ENCODE assay signal across 13 cellular contexts in genomic region chr9:130331573-130331972, GRCh38.
A peak's percentile ranks its signal among the peaks of the same experiment; 100 is the strongest.
DNase-seq lines count a peak whose midpoint lies in the region; ATAC-seq and TF ChIP-seq lines count a peak whose summit lies in the region.
"Had no signal": no experiment of that assay in that cellular context is flagged by ENCODE, and none has a peak within 500 bp of the region (broad histone marks: within the 10 kb centered on the region; RNA-seq: fewer than 3 reads in every experiment).

No MANE protein-coding gene starts in this region.

- POLR2A ChIA-PET in naive thymus-derived CD4-positive, alpha-beta T cell (lab: Charles Lee), result no interaction called here

- no peak overlapping the region for H3K27ac Mint-ChIP-seq in activated naive CD8-positive, alpha-beta T cell treated with anti-CD3 and anti-CD28 coated beads for 36 hours
- H3K27ac Mint-ChIP-seq in naive thymus-derived CD4-positive, alpha-beta T cell, result no peak overlapping the region
- H3K27ac Mint-ChIP-seq: natural killer cell treated with Interleukin-12 subunit alpha and Interleukin-12 subunit beta and Interleukin-15 and Interleukin-18, amount 100 ng/mL, for 72 hours; type B pancreatic cell had no signal

- no peak for TF ChIP-seq CTCF in AG09319 (IDR thresholded peaks at IDR 0.05; ENCODE audit: low read depth, low read length)
- no peak for TF ChIP-seq CTCF in prostate gland (IDR thresholded peaks at IDR 0.05)

- 46% methylated on average over 10 of the region's 13 CpGs for WGBS in prostate gland

- no peaks in the 10 kb centered on the region for H3K27me3 ChIP-seq in SJCRH30
- H3K27me3 ChIP-seq in prostate gland (replicated peaks; ENCODE audit: insufficient read depth), result peaks cover 1% of the 10 kb centered on the region
- H3K27me3 ChIP-seq in naive thymus-derived CD4-positive, alpha-beta T cell (ENCODE audit: control insufficient read depth in 2 of 2, insufficient read depth in 2 of 2, low read length in 2 of 2), result no peaks in the 10 kb centered on the region
- H3K27me3 ChIP-seq: BLaER1 treated with 17β-estradiol and CSF1 and Interleukin-3, amounts not matched to agents 10 nM and 100 nM had no signal

- CTCF ChIA-PET in naive thymus-derived CD4-positive, alpha-beta T cell (lab: Charles Lee), result no interaction called here

- H3K4me3 Mint-ChIP-seq in activated naive CD8-positive, alpha-beta T cell treated with anti-CD3 and anti-CD28 coated beads for 36 hours, result no peak overlapping the region
- H3K4me3 Mint-ChIP-seq in naive thymus-derived CD4-positive, alpha-beta T cell, result no peak overlapping the region
- H3K4me3 Mint-ChIP-seq: natural killer cell treated with Interleukin-12 subunit alpha and Interleukin-12 subunit beta and Interleukin-15 and Interleukin-18, amount 100 ng/mL, for 72 hours; type B pancreatic cell had no signal

- H3K9me3 ChIP-seq in SJCRH30 (replicated peaks) (no peaks in the 10 kb centered on the region), prostate gland (no peaks in the 10 kb centered on the region)
- no peaks in the 10 kb centered on the region for H3K9me3 ChIP-seq in naive thymus-derived CD4-positive, alpha-beta T cell (ENCODE audit: control insufficient read depth in 2 of 3, low read length in 3 of 3)
- H3K9me3 ChIP-seq: BLaER1 treated with 17β-estradiol and CSF1 and Interleukin-3, amounts not matched to agents 10 nM and 100 nM had no signal

- peak; percentile 22 for DNase-seq in AG09319 (ENCODE audit: extremely low read depth, low read depth)
- DNase-seq in SJCRH30, result peak; percentile 94
- DNase-seq in glomerular visceral epithelial cell (ENCODE audit: extremely low spot score), result peak; percentile 26
- DNase-seq in prostate gland (ENCODE audit: low spot score), result no peak
- DNase-seq in activated naive CD8-positive, alpha-beta T cell treated with anti-CD3 and anti-CD28 coated beads for 36 hours, result no peak
- DNase-seq in NAMALWA (ENCODE audit: low spot score), result no peak
- DNase-seq in naive thymus-derived CD4-positive, alpha-beta T cell, result no peak
- DNase-seq in NCI-H2227 (lab: John Stamatoyannopoulos, UW; ENCODE audit: unreplicated experiment), result no peak
- DNase-seq: NCI-H526; stimulated activated CD4-positive, alpha-beta T cell treated with anti-CD3 and anti-CD28 coated beads, Interleukin-4, amount 100 ng/mL, for 24 hours had no signal

- no peak for TF ChIP-seq POLR2A in prostate gland (IDR thresholded peaks at IDR 0.05)

- peak overlapping the region; percentile 72 for H3K27ac ChIP-seq in SJCRH30
- peak overlapping the region; percentile 56 for H3K27ac ChIP-seq in prostate gland
- H3K27ac ChIP-seq in naive thymus-derived CD4-positive, alpha-beta T cell (ENCODE audit: low read depth, low read length), result no peak overlapping the region

- no peak for ATAC-seq in naive thymus-derived CD4-positive, alpha-beta T cell
- ATAC-seq: natural killer cell treated with Interleukin-12 subunit alpha and Interleukin-12 subunit beta and Interleukin-15 and Interleukin-18, amount 100 ng/mL, for 72 hours had no signal

- peaks cover 73% of the 10 kb centered on the region for H3K4me1 ChIP-seq in SJCRH30
- no peaks in the 10 kb centered on the region for H3K4me1 ChIP-seq in prostate gland (replicated peaks)
- no peaks in the 10 kb centered on the region for H3K4me1 ChIP-seq in naive thymus-derived CD4-positive, alpha-beta T cell (ENCODE audit: control insufficient read depth in 2 of 2, insufficient read depth in 2 of 2, low read length in 2 of 2)

- peaks cover 52% of the 10 kb centered on the region for H3K27me3 Mint-ChIP-seq in activated naive CD8-positive, alpha-beta T cell treated with anti-CD3 and anti-CD28 coated beads for 36 hours
- peaks cover 25 to 77% (median 35%) of the 10 kb centered on the region in 5 donors for H3K27me3 Mint-ChIP-seq in naive thymus-derived CD4-positive, alpha-beta T cell

- H3K36me3 ChIP-seq in SJCRH30, result no peaks in the 10 kb centered on the region
- no peaks in the 10 kb centered on the region for H3K36me3 ChIP-seq in prostate gland
- H3K36me3 ChIP-seq in naive thymus-derived CD4-positive, alpha-beta T cell (ENCODE audit: control insufficient read depth in 2 of 3, insufficient read depth in 3 of 3, low read length in 3 of 3), result no peaks in the 10 kb centered on the region
- H3K36me3 ChIP-seq: BLaER1 treated with 17β-estradiol and CSF1 and Interleukin-3, amounts not matched to agents 10 nM and 100 nM had no signal

- H3K4me3 ChIP-seq in SJCRH30 (peak overlapping the region; percentile 29), prostate gland (no peak overlapping the region)
- no peak overlapping the region for H3K4me3 ChIP-seq in naive thymus-derived CD4-positive, alpha-beta T cell (ENCODE audit: low read length)
- H3K4me3 ChIP-seq: BLaER1 treated with 17β-estradiol and CSF1 and Interleukin-3, amounts not matched to agents 10 nM and 100 nM had no signal

- H3K4me1 Mint-ChIP-seq in activated naive CD8-positive, alpha-beta T cell treated with anti-CD3 and anti-CD28 coated beads for 36 hours, result no peaks in the 10 kb centered on the region
- H3K4me1 Mint-ChIP-seq in naive thymus-derived CD4-positive, alpha-beta T cell, result no peaks in the 10 kb centered on the region

- H3K9me3 Mint-ChIP-seq in activated naive CD8-positive, alpha-beta T cell treated with anti-CD3 and anti-CD28 coated beads for 36 hours, result no peaks in the 10 kb centered on the region
- peaks cover 0 to 2% (median 0%) of the 10 kb centered on the region in 11 donors for H3K9me3 Mint-ChIP-seq in naive thymus-derived CD4-positive, alpha-beta T cell
- H3K9me3 Mint-ChIP-seq: natural killer cell treated with Interleukin-12 subunit alpha and Interleukin-12 subunit beta and Interleukin-15 and Interleukin-18, amount 100 ng/mL, for 72 hours; type B pancreatic cell had no signal

- intact Hi-C loops in prostate gland (cut with DNase I), result no loop called here
- intact Hi-C loops in naive thymus-derived CD4-positive, alpha-beta T cell (cut with micrococcal nuclease), result no loop called here

- H3K36me3 Mint-ChIP-seq in activated naive CD8-positive, alpha-beta T cell treated with anti-CD3 and anti-CD28 coated beads for 36 hours, result no peaks in the 10 kb centered on the region
- no peaks in the 10 kb centered on the region for H3K36me3 Mint-ChIP-seq in naive thymus-derived CD4-positive, alpha-beta T cell
- H3K36me3 Mint-ChIP-seq: natural killer cell treated with Interleukin-12 subunit alpha and Interleukin-12 subunit beta and Interleukin-15 and Interleukin-18, amount 100 ng/mL, for 72 hours; type B pancreatic cell had no signal

Comparison
In these comparisons a context has a peak if more than half of its experiments do, and no peak if none do; other contexts are left out.
1. DNase-seq: peak in AG09319 (single experiment), SJCRH30 (2 of 2) and glomerular visceral epithelial cell (single experiment); none in prostate gland (single experiment), activated naive CD8-positive, alpha-beta T cell treated with anti-CD3 and anti-CD28 coated beads for 36 hours (single experiment), NAMALWA (single experiment), naive thymus-derived CD4-positive, alpha-beta T cell (0 of 9) and NCI-H2227 (single experiment).